ENCODE assay signal across 9 cellular contexts in the genomic region with DNA sequence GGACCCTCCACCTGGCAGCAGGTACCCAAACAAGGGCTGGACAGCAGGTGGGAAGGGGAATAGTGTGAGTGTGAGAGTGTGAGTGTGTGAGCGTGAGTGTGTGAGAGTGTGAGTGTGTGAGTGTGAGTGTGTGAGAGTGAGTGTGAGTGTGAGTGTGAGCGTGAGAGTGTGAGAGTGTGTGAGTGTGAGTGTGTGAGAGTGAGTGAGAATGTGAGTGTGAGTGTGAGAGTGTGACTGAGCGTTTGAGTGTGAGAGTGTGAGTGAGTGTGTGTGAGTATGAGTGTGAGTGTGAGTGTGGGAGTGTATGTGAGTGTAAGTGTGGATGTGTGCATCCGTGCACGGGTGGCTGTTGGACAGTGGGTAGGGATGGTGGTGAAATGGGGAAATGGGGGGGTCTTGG. TPM values are rescaled to one million over a fixed set of nuclear protein-coding genes. Genes with fewer than 3 reads are reported as not detected.
DNase-seq lines count a peak whose midpoint lies in the region; ATAC-seq, FAIRE-seq and TF ChIP-seq lines count a peak whose summit lies in the region.
"Had no signal": no experiment of that assay in that cellular context is flagged by ENCODE, and none has a peak within 500 bp of the region (broad histone marks: within the 10 kb centered on the region; RNA-seq: fewer than 3 reads in every experiment).

No MANE protein-coding gene starts in this region.

- H3K4me2 ChIP-seq in PC-9 (peak overlapping the region; percentile 81), endothelial cell of umbilical vein (ENCODE audit: insufficient read depth, low read length) (peak overlapping the region; percentile 62), neural progenitor cell (peak overlapping the region; percentile 73)

- peak overlapping the region; percentile 79 for H3K4me3 Mint-ChIP-seq in neural progenitor cell

- DNase-seq in AG09309 (ENCODE audit: low read depth) (no peak), PC-9 (no peak), endothelial cell of umbilical vein (ENCODE audit: low read depth, low spot score) (no peak), neural progenitor cell (ENCODE audit: low spot score) (no peak), NCI-H82 treated with DMSO at 0.1 percent for 48 hours (lab: John Stamatoyannopoulos, UW; ENCODE audit: unreplicated experiment) (no peak), activated gamma-delta T cell (lab: John Stamatoyannopoulos, UW) (no peak)

- TF ChIP-seq CTCF in AG09309 (IDR thresholded peaks at IDR 0.05; ENCODE audit: control insufficient read depth, insufficient read depth, low read depth, low read length, missing control alignments) (no peak), PC-9 (conservative IDR thresholded peaks at IDR 0.05) (no peak), endothelial cell of umbilical vein (IDR thresholded peaks at IDR 0.05; ENCODE audit: extremely low read depth in 1 of 2, insufficient read depth in 1 of 2, low read depth in 1 of 2, low read length in 2 of 2) (no peak), neural progenitor cell (IDR thresholded peaks at IDR 0.05) (no peak)

- H4K20me1 ChIP-seq in PC-9 (ENCODE audit: insufficient read depth) = peaks cover 22% of the 10 kb centered on the region
- H4K20me1 ChIP-seq in endothelial cell of umbilical vein (replicated peaks; ENCODE audit: control insufficient read depth, extremely low read depth, insufficient read depth, low read length) = no peaks in the 10 kb centered on the region
- no peaks in the 10 kb centered on the region for H4K20me1 ChIP-seq in neural progenitor cell (ENCODE audit: low read depth)

- CTCF ChIA-PET in PC-9 (lab: Charles Lee) = interaction anchor here (1.7 to 2.1 kb wide), 2 partner anchors 28 to 38 kb away, joined by 4 to 6 read pairs; no protein-coding TSS in a partner anchor
- CTCF ChIA-PET in endothelial cell of umbilical vein (lab: Charles Lee) = interaction anchor here (0.7 to 3.0 kb wide), 8 partner anchors 10 to 52 kb away, joined by 3 to 68 read pairs (median 9); no protein-coding TSS in a partner anchor

- no peaks in the 10 kb centered on the region for H3K9me2 ChIP-seq in PC-9 (ENCODE audit: insufficient read depth)

- POLR2A ChIA-PET in PC-9 (lab: Charles Lee; ENCODE audit: unreplicated experiment) = interaction anchor here (0.6 to 1.0 kb wide), 3 partner anchors 9 to 72 kb away, joined by 4 to 17 read pairs (median 7); no protein-coding TSS in a partner anchor
- POLR2A ChIA-PET in endothelial cell of umbilical vein (lab: Charles Lee) = interaction anchor here (0.6 to 1.3 kb wide), 4 partner anchors 9 to 106 kb away, joined by 3 to 9 read pairs (median 3); no protein-coding TSS in a partner anchor

- H3K4me1 ChIP-seq in PC-9 (replicated peaks; ENCODE audit: insufficient read depth) (peaks cover 97% of the 10 kb centered on the region), endothelial cell of umbilical vein (ENCODE audit: control insufficient read depth, extremely low read depth, insufficient read depth, low read length) (peaks cover 49% of the 10 kb centered on the region), neural progenitor cell (peaks cover 12% of the 10 kb centered on the region)

- no peaks in the 10 kb centered on the region for H3K36me3 ChIP-seq in PC-9 (ENCODE audit: low read depth)
- H3K36me3 ChIP-seq in endothelial cell of umbilical vein (ENCODE audit: control insufficient read depth in 2 of 2, extremely low read depth in 1 of 2, insufficient read depth in 2 of 2, low read length in 2 of 2) = no peaks in the 10 kb centered on the region
- H3K36me3 ChIP-seq in neural progenitor cell = no peaks in the 10 kb centered on the region

- H3F3A ChIP-seq in PC-9 (ENCODE audit: insufficient read depth, low read depth) (peaks cover 44% of the 10 kb centered on the region), neural progenitor cell (ENCODE audit: low read depth) (peaks cover 9% of the 10 kb centered on the region)

- H3K9ac ChIP-seq in endothelial cell of umbilical vein (replicated peaks; ENCODE audit: extremely low read depth, insufficient read depth, low read length) = peak overlapping the region; percentile 50
- H3K9ac ChIP-seq in neural progenitor cell = no peak overlapping the region

- TF ChIP-seq POLR2A in endothelial cell of umbilical vein (IDR thresholded peaks at IDR 0.05; ENCODE audit: low read depth, low read length) = no peak

- H3K4me3 ChIP-seq in AG09309 (ENCODE audit: control insufficient read depth, low read depth, low read length) (peak overlapping the region; percentile 16; the same call in 1 of the 2 replicates), PC-9 (peak overlapping the region; percentile 44; the same call in 1 of the 2 replicates), endothelial cell of umbilical vein (replicated peaks in 1 of 3; ENCODE audit: insufficient read depth in 1 of 3, low read depth in 1 of 3, low read length in 3 of 3) (peak overlapping the region; percentile 7 to 48 (median 45)), neural progenitor cell (no peak overlapping the region)

- dilution Hi-C loops in endothelial cell of umbilical vein (cut with MboI; ENCODE audit: extremely low pct_ligation_motif_present, low sequenced_read_pairs) = no loop called here

- no peaks in the 10 kb centered on the region for H3K36me3 Mint-ChIP-seq in neural progenitor cell

- H2AFZ ChIP-seq in PC-9 = no peak overlapping the region
- H2AFZ ChIP-seq in endothelial cell of umbilical vein (ENCODE audit: low read depth, low read length) = peak overlapping the region; percentile 1
- no peak overlapping the region for H2AFZ ChIP-seq in neural progenitor cell (replicated peaks)

- peak overlapping the region; percentile 28 for H3K27ac Mint-ChIP-seq in neural progenitor cell

- intact Hi-C loops in PC-9 (cut with micrococcal nuclease; ENCODE audit: unreplicated experiment) = loop anchor here (1.0 kb wide), 1 partner anchor 15 kb away; no protein-coding TSS in a partner anchor
- intact Hi-C loops in endothelial cell of umbilical vein (cut with micrococcal nuclease) = loop anchor here (1.0 kb wide), 3 partner anchors 9 to 37 kb away; no protein-coding TSS in a partner anchor

- no peak for ATAC-seq in GM21515 (IDR thresholded peaks at IDR 0.05; ENCODE audit: unreplicated experiment)
- no peak for ATAC-seq in HG03135 (IDR thresholded peaks at IDR 0.05; ENCODE audit: unreplicated experiment)

- FAIRE-seq in endothelial cell of umbilical vein (lab: Jason Lieb, UNC) = no peak

- H3K27me3 ChIP-seq in PC-9 (ENCODE audit: insufficient read depth, low read depth) (no peaks in the 10 kb centered on the region), endothelial cell of umbilical vein (ENCODE audit: control insufficient read depth in 2 of 2, insufficient read depth in 2 of 2, low read length in 2 of 2) (no peaks in the 10 kb centered on the region), neural progenitor cell (no peaks in the 10 kb centered on the region)

- H3K79me2 ChIP-seq in PC-9 (ENCODE audit: low read depth) (peaks cover 85% of the 10 kb centered on the region), endothelial cell of umbilical vein (ENCODE audit: control insufficient read depth, insufficient read depth, low read length) (peaks cover 52% of the 10 kb centered on the region), neural progenitor cell (ENCODE audit: low read depth) (no peaks in the 10 kb centered on the region)

- no peaks in the 10 kb centered on the region for H3K9me3 ChIP-seq in PC-9 (ENCODE audit: insufficient read depth, low read depth)
- H3K9me3 ChIP-seq in endothelial cell of umbilical vein (replicated peaks; ENCODE audit: control insufficient read depth, insufficient read depth, low read length) = no peaks in the 10 kb centered on the region
- no peaks in the 10 kb centered on the region for H3K9me3 ChIP-seq in neural progenitor cell (ENCODE audit: low read depth)

- H3K9me3 Mint-ChIP-seq in neural progenitor cell = no peaks in the 10 kb centered on the region

- peaks cover 13% of the 10 kb centered on the region for H3K27me3 Mint-ChIP-seq in neural progenitor cell (ENCODE audit: insufficient read depth, low read depth)

- no peaks in the 10 kb centered on the region for H3K9me1 ChIP-seq in endothelial cell of umbilical vein (replicated peaks; ENCODE audit: control insufficient read depth, extremely low read depth, insufficient read depth, low read length)

- peak overlapping the region; percentile 48 for H3K27ac ChIP-seq in PC-9
- H3K27ac ChIP-seq in endothelial cell of umbilical vein (ENCODE audit: insufficient read depth, low read depth, low read length) = peak overlapping the region; percentile 88
- no peak overlapping the region for H3K27ac ChIP-seq in neural progenitor cell

- BruUV-seq in PC-9 (replicated peaks; lab: Mats Ljungman, UMichigan) (no TSS peak), endothelial cell of umbilical vein (replicated peaks; lab: Mats Ljungman, UMichigan) (no TSS peak)

- H3K4me1 Mint-ChIP-seq in neural progenitor cell = peaks cover 63% of the 10 kb centered on the region

TF ChIP-seq in endothelial cell of umbilical vein, 7 proteins besides CTCF, POLR2A, EP300 and RAD21 (continues in another document):
- TF ChIP-seq EZH2 (IDR thresholded peaks at IDR 0.05; ENCODE audit: borderline replicate concordance, low read depth, low read length, severe bottlenecking) = no peak
- no peak for TF ChIP-seq FOS (IDR thresholded peaks at IDR 0.05; ENCODE audit: borderline replicate concordance, insufficient read depth, low read length)
- no peak for TF ChIP-seq JUN (IDR thresholded peaks at IDR 0.05; ENCODE audit: borderline replicate concordance, insufficient read depth, insufficient read length, low read depth)

RNA-seq across cellular contexts. Expression of gene ADGRG1, which starts 0.4 kb away (rescaled TPM):
- total RNA-seq in PC-9 (2021) (105 and 131 TPM in 2 replicates), endothelial cell of umbilical vein (92.5 and 116 TPM in 2 replicates), neural progenitor cell (ENCODE audit: low replicate concordance) (8.0 and 17.5 TPM in 2 replicates)
- 45.6 and 45.7 TPM in 2 replicates for polyA plus RNA-seq in endothelial cell of umbilical vein
- 34.6 and 34.8 TPM in 2 replicates for polyA plus RNA-seq in endothelial cell of umbilical vein (2011; cell fraction: cytosol; rRNA removed)
- 35.5 and 39.9 TPM in 2 replicates for polyA plus RNA-seq in endothelial cell of umbilical vein (2011; cell fraction: nucleus; rRNA removed)
- 50.7 and 64.0 TPM in 2 replicates for polyA plus RNA-seq in endothelial cell of umbilical vein (2012)
- polyA minus RNA-seq in endothelial cell of umbilical vein = 28.6 and 32.1 TPM in 2 replicates
- polyA minus RNA-seq in endothelial cell of umbilical vein (2011; cell fraction: cytosol; rRNA and poly(A)+ RNA removed) = 12.8 TPM
- polyA minus RNA-seq in endothelial cell of umbilical vein (2011; cell fraction: nucleus; rRNA and poly(A)+ RNA removed) = 20.8 and 23.1 TPM in 2 replicates

RNA-seq across cellular contexts. Expression of gene ADGRG3, which starts 39.3 kb away (rescaled TPM):
- 0.25 TPM in 1 of 2 replicates, not detected in the other for total RNA-seq in PC-9 (2021)
- not detected in 2 replicates for total RNA-seq in endothelial cell of umbilical vein
- polyA plus RNA-seq in endothelial cell of umbilical vein = not detected in 2 replicates
- not detected in 2 replicates for polyA plus RNA-seq in endothelial cell of umbilical vein (2011; cell fraction: cytosol; rRNA removed)
- not detected in 2 replicates for polyA plus RNA-seq in endothelial cell of umbilical vein (2011; cell fraction: nucleus; rRNA removed)
- not detected in 2 replicates for polyA plus RNA-seq in endothelial cell of umbilical vein (2012)
- polyA minus RNA-seq in endothelial cell of umbilical vein = not detected in 2 replicates
- polyA minus RNA-seq in endothelial cell of umbilical vein (2011; cell fraction: cytosol; rRNA and poly(A)+ RNA removed) = not detected
- polyA minus RNA-seq in endothelial cell of umbilical vein (2011; cell fraction: nucleus; rRNA and poly(A)+ RNA removed) = not detected in 2 replicates
- total RNA-seq in neural progenitor cell (ENCODE audit: low replicate concordance) = not detected in 2 replicates
- total RNA-seq: fibroblast of villous mesenchyme had no signal
